In the genomic region with DNA sequence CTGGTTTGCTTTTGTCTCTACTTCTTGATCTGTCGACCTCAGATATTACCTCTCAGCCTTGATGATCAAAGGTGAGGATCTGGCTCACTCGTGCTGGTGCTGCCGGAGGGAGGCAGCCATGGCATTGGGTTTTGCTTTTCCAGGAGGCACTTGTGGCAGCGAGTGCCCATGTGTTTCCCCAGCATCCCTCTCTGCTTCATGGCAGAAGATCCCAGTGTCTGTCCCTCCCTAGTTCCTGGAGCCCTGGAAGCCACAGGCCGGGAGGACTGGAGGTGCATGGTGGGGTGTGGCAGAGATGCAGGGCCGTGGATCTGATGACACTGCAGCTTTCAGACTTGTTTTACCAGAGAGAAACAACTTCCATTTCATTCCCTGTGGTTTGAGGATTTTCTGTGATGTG, we compare ENCODE assay signal across 23 cellular contexts.
"Had no signal": no experiment of that assay in that cellular context is flagged by ENCODE, and none has a peak within 500 bp of the region (broad histone marks: within the 10 kb centered on the region; RNA-seq: fewer than 3 reads in every experiment).

No MANE protein-coding gene starts in this region.

- H3K4me3 Mint-ChIP-seq: memory B cell; naive thymus-derived CD8-positive, alpha-beta T cell; nephron; neural crest cell; stimulated activated effector memory CD8-positive, alpha-beta T cell treated with anti-CD3 and anti-CD28 coated beads, Interleukin-12 subunit alpha, Interleukin-12 subunit beta, amount 100 ng/mL, for 72 hours; stimulated activated naive CD8-positive, alpha-beta T cell treated with anti-CD3 and anti-CD28 coated beads, Interleukin-15, Interleukin-2, amounts not matched to agents 100 ng/mL and 50 ng/mL, for 24 hours had no signal

- H2AFZ ChIP-seq: hepatocyte had no signal

- H3K9me3 Mint-ChIP-seq: memory B cell; naive thymus-derived CD8-positive, alpha-beta T cell; nephron; neural crest cell; stimulated activated effector memory CD8-positive, alpha-beta T cell treated with anti-CD3 and anti-CD28 coated beads, Interleukin-12 subunit alpha, Interleukin-12 subunit beta, amount 100 ng/mL, for 72 hours; stimulated activated naive CD8-positive, alpha-beta T cell treated with anti-CD3 and anti-CD28 coated beads, Interleukin-15, Interleukin-2, amounts not matched to agents 100 ng/mL and 50 ng/mL, for 24 hours had no signal

- H3K27ac Mint-ChIP-seq: memory B cell; nephron; stimulated activated effector memory CD8-positive, alpha-beta T cell treated with anti-CD3 and anti-CD28 coated beads, Interleukin-12 subunit alpha, Interleukin-12 subunit beta, amount 100 ng/mL, for 72 hours; stimulated activated naive CD8-positive, alpha-beta T cell treated with anti-CD3 and anti-CD28 coated beads, Interleukin-15, Interleukin-2, amounts not matched to agents 100 ng/mL and 50 ng/mL, for 24 hours had no signal

- ATAC-seq: heart right ventricle; naive thymus-derived CD8-positive, alpha-beta T cell; right cardiac atrium; sciatic nerve; stimulated activated effector memory CD8-positive, alpha-beta T cell treated with anti-CD3 and anti-CD28 coated beads, Interleukin-12 subunit alpha, Interleukin-12 subunit beta, amount 100 ng/mL, for 72 hours had no signal

- H3K27ac ChIP-seq: heart right ventricle, hepatocyte, left ventricle myocardium inferior, ovary, skin epidermis, suprapubic skin, thoracic aorta, tibial artery, upper lobe of left lung, vagina had no signal

- H3K4me1 Mint-ChIP-seq: memory B cell had no signal

- DNase-seq: heart right ventricle; islet precursor cell; left ventricle myocardium inferior; naive thymus-derived CD8-positive, alpha-beta T cell; nucleus accumbens; ovary; retina; right cardiac atrium; stimulated activated CD4-positive, alpha-beta T cell treated with anti-CD3 and anti-CD28 coated beads, Interleukin-4, amount 100 ng/mL, for 24 hours; stimulated activated naive CD4-positive, alpha-beta T cell; tibial artery; upper lobe of left lung had no signal

- H3K4me2 ChIP-seq: hepatocyte had no signal

- H3K4me3 ChIP-seq: heart right ventricle, hepatocyte, left ventricle myocardium inferior, ovary, skin epidermis, suprapubic skin, thoracic aorta, tibial artery, upper lobe of left lung, vagina had no signal

- H3K9me3 ChIP-seq: heart right ventricle, left ventricle myocardium inferior, ovary, suprapubic skin, thoracic aorta, tibial artery, upper lobe of left lung, vagina had no signal

- H3K36me3 Mint-ChIP-seq: stimulated activated effector memory CD8-positive, alpha-beta T cell treated with anti-CD3 and anti-CD28 coated beads, Interleukin-12 subunit alpha, Interleukin-12 subunit beta, amount 100 ng/mL, for 72 hours had no signal

- H3K79me2 ChIP-seq: hepatocyte had no signal

- H3K27me3 ChIP-seq: heart right ventricle, hepatocyte, ovary, suprapubic skin, tibial artery, upper lobe of left lung, vagina had no signal

- H3K36me3 ChIP-seq: heart right ventricle, left ventricle myocardium inferior, ovary, suprapubic skin, thoracic aorta, tibial artery, upper lobe of left lung, vagina had no signal
